ENCODE assay signal across 16 cellular contexts in genomic region chr2:210007895-210008294, GRCh38. TPM values are rescaled to one million over a fixed set of nuclear protein-coding genes. Genes with fewer than 3 reads are reported as not detected.
DNase-seq lines count a peak whose midpoint lies in the region; ATAC-seq, FAIRE-seq and TF ChIP-seq lines count a peak whose summit lies in the region.
"Had no signal": no experiment of that assay in that cellular context is flagged by ENCODE, and none has a peak within 500 bp of the region (broad histone marks: within the 10 kb centered on the region; RNA-seq: fewer than 3 reads in every experiment).

No MANE protein-coding gene starts in this region.

- H3K9ac ChIP-seq in HepG2 (ENCODE audit: insufficient read depth, low read depth, low read length) (no peak overlapping the region), K562 (ENCODE audit: insufficient read depth in 1 of 2, low read depth in 2 of 2, low read length in 2 of 2) (no peak overlapping the region)

- H2AFZ ChIP-seq in HepG2 (ENCODE audit: low read length) (no peak overlapping the region), K562 (ENCODE audit: low read depth, low read length) (no peak overlapping the region)

- ATAC-seq in right lobe of liver = peak in 3 of 4 donors; percentile 34 to 64 (median 39)
- no peak for ATAC-seq in HepG2
- no peak for ATAC-seq in K562
- peak; percentile 83 for ATAC-seq in upper lobe of right lung
- ATAC-seq in HG03039 (IDR thresholded peaks at IDR 0.05; ENCODE audit: unreplicated experiment) = no peak
- ATAC-seq: gastroesophageal sphincter, HCT116 had no signal

- TF ChIP-seq POLR2A in right lobe of liver (IDR thresholded peaks at IDR 0.05) = no peak
- TF ChIP-seq POLR2A in HepG2 (IDR thresholded peaks at IDR 0.05; ENCODE audit: insufficient read depth in 1 of 2, low read depth in 2 of 2, low read length in 2 of 2) = no peak
- no peak for TF ChIP-seq POLR2A in K562 (conservative IDR thresholded peaks at IDR 0.05)

- in situ Hi-C loops in HepG2 (cut with HindIII; ENCODE audit: extremely low pct_ligation_motif_present, low pct_unique_long_range_greater_than_20kb) = no loop called here
- in situ Hi-C loops in K562 (cut with MboI) = loop anchor here (25.0 kb wide), 1 partner anchor 454 kb away; no protein-coding TSS in a partner anchor

- no peak for TF ChIP-seq RAD21 in HepG2 (CRISPR knock-in tag; IDR thresholded peaks at IDR 0.05)
- TF ChIP-seq RAD21 in K562 (CRISPR knock-in tag; conservative IDR thresholded peaks at IDR 0.05 in 1 of 2, IDR thresholded peaks at IDR 0.05 in 1 of 2) = no peak

- intact Hi-C loops in right lobe of liver (cut with DNase I) = no loop called here
- intact Hi-C loops in HepG2 (cut with micrococcal nuclease; ENCODE audit: unreplicated experiment) = no loop called here
- intact Hi-C loops in K562 (cut with micrococcal nuclease) = no loop called here
- intact Hi-C loops in upper lobe of right lung (cut with DNase I) = no loop called here

- H3K4me3 ChIP-seq in right lobe of liver (no peak overlapping the region), HepG2 (replicated peaks in 1 of 3; ENCODE audit: insufficient read depth in 1 of 3, low read depth in 2 of 3, low read length in 3 of 3) (no peak overlapping the region), K562 (no peak overlapping the region), upper lobe of right lung (no peak overlapping the region)
- H3K4me3 ChIP-seq: gastroesophageal sphincter, suprapubic skin had no signal

- TF ChIP-seq EP300 in HepG2 (IDR thresholded peaks at IDR 0.05; ENCODE audit: low read depth in 2 of 2, low read length in 2 of 2) = no peak
- no peak for TF ChIP-seq EP300 in HepG2 (CRISPR knock-in tag; IDR thresholded peaks at IDR 0.05; ENCODE audit: borderline replicate concordance)
- no peak for TF ChIP-seq EP300 in K562 (IDR thresholded peaks at IDR 0.05; ENCODE audit: low read length)

- H3K4me1 ChIP-seq in right lobe of liver (peaks cover 0 to 17% (median 1%) of the 10 kb centered on the region in 4 donors), HepG2 (ENCODE audit: insufficient read depth, low read length) (peaks cover 48% of the 10 kb centered on the region), K562 (replicated peaks in 1 of 2; ENCODE audit: control insufficient read depth in 2 of 2, insufficient read depth in 2 of 2, low read length in 2 of 2) (peaks cover 0 to 11% of the 10 kb centered on the region in 2 experiments; a peak in 2 of 5 replicates), upper lobe of right lung (peaks cover 28% of the 10 kb centered on the region)

- H3K79me2 ChIP-seq in HepG2 (ENCODE audit: insufficient read depth, low read length) (peaks cover 92% of the 10 kb centered on the region), K562 (ENCODE audit: control insufficient read depth, insufficient read depth, low read length) (peaks cover 97% of the 10 kb centered on the region)

- no peaks in the 10 kb centered on the region for H3K9me1 ChIP-seq in K562 (ENCODE audit: control insufficient read depth, insufficient read depth, low read length)

- no peak for DNase-seq in right lobe of liver
- DNase-seq in HepG2 (ENCODE audit: low spot score) = no peak
- no peak for DNase-seq in K562 (ENCODE audit: extremely low read depth in 1 of 4, low spot score in 3 of 4)
- peak; percentile 8 for DNase-seq in kidney tubule cell (ENCODE audit: low spot score)
- no peak for DNase-seq in upper lobe of right lung
- no peak for DNase-seq in midbrain (lab: John Stamatoyannopoulos, UW)
- no peak for DNase-seq in cerebellar cortex (ENCODE audit: low spot score)
- DNase-seq: activated naive CD4-positive, alpha-beta T cell; DMS 273 treated with DMSO at 0.1 percent for 48 hours; effector memory CD4-positive, alpha-beta T cell; NCI-H2081 treated with DMSO at 0.1 percent for 48 hours had no signal

- POLR2A ChIA-PET in HepG2 (lab: Yijun Ruan, JAX) (no interaction called here), K562 (lab: Yijun Ruan, JAX) (no interaction called here)

- H3K27me3 ChIP-seq in right lobe of liver (no peaks in the 10 kb centered on the region), HepG2 (ENCODE audit: control insufficient read depth in 1 of 2, insufficient read depth in 2 of 2, low read length in 2 of 2) (no peaks in the 10 kb centered on the region; a peak in 1 of 5 replicates), K562 (ENCODE audit: control insufficient read depth in 2 of 2, insufficient read depth in 2 of 2, low read length in 2 of 2) (no peaks in the 10 kb centered on the region), upper lobe of right lung (no peaks in the 10 kb centered on the region)
- H3K27me3 ChIP-seq: gastroesophageal sphincter, suprapubic skin had no signal

- CTCF ChIA-PET in HepG2 (lab: Yijun Ruan, JAX; ENCODE audit: low intra/inter-chr PET ratio, low total read pairs) = no interaction called here
- CTCF ChIA-PET in K562 (lab: Yijun Ruan, JAX; ENCODE audit: low intra/inter-chr PET ratio) = interaction anchor here (0.6 kb wide), 1 partner anchor 65 kb away, joined by 4 read pairs; no protein-coding TSS in a partner anchor

- no peak for TF ChIP-seq CTCF in right lobe of liver (IDR thresholded peaks at IDR 0.05)
- TF ChIP-seq CTCF in HepG2 (CRISPR knock-in tag; IDR thresholded peaks at IDR 0.05) = no peak
- no peak for TF ChIP-seq CTCF in K562 (IDR thresholded peaks at IDR 0.05 in 2 of 3, conservative IDR thresholded peaks at IDR 0.05 in 1 of 3; ENCODE audit: insufficient read depth in 2 of 3, low read depth in 1 of 3, low read length in 3 of 3)
- TF ChIP-seq CTCF in upper lobe of right lung (IDR thresholded peaks at IDR 0.05) = no peak

- H3K4me2 ChIP-seq in HepG2 (ENCODE audit: low read depth, low read length) (no peak overlapping the region), K562 (ENCODE audit: insufficient read depth, low read length) (no peak overlapping the region)

- H4K20me1 ChIP-seq in HepG2 (ENCODE audit: insufficient read depth, low read length) = peaks cover 23% of the 10 kb centered on the region
- no peaks in the 10 kb centered on the region for H4K20me1 ChIP-seq in K562 (replicated peaks; ENCODE audit: control insufficient read depth, insufficient read depth, low read length)

- H3K9me3 ChIP-seq in right lobe of liver = no peaks in the 10 kb centered on the region
- no peaks in the 10 kb centered on the region for H3K9me3 ChIP-seq in HepG2 (ENCODE audit: low read length)
- no peaks in the 10 kb centered on the region for H3K9me3 ChIP-seq in K562 (replicated peaks; ENCODE audit: control insufficient read depth, insufficient read depth, low read depth, low read length)
- H3K9me3 ChIP-seq in upper lobe of right lung = no peaks in the 10 kb centered on the region
- H3K9me3 ChIP-seq: gastroesophageal sphincter, suprapubic skin had no signal

- 85% methylated on average over 2 of the region's 2 CpGs for WGBS in right lobe of liver (ENCODE audit: insufficient coverage, low coverage, low lambda C conversion rate, missing lambda C conversion rate)
- WGBS in HepG2 (ENCODE audit: low lambda C conversion rate) = 96% methylated on average over 2 of the region's 2 CpGs
- WGBS in K562 (ENCODE audit: insufficient coverage, low coverage, missing lambda C conversion rate) = 100% methylated on average over 2 of the region's 2 CpGs

- no TSS peak for BruUV-seq in HepG2 (replicated peaks; lab: Mats Ljungman, UMichigan)
- no TSS peak for BruUV-seq in K562 (replicated peaks; lab: Mats Ljungman, UMichigan)

- H3K36me3 ChIP-seq in right lobe of liver (no peaks in the 10 kb centered on the region), HepG2 (replicated peaks in 1 of 2; ENCODE audit: control insufficient read depth in 1 of 2, insufficient read depth in 2 of 2, low read length in 2 of 2) (peaks cover 4 to 30% of the 10 kb centered on the region in 2 experiments), K562 (ENCODE audit: control insufficient read depth, insufficient read depth, low read length) (peaks cover 85% of the 10 kb centered on the region), upper lobe of right lung (peaks cover 14% of the 10 kb centered on the region)
- H3K36me3 ChIP-seq: suprapubic skin had no signal

- FAIRE-seq in HepG2 (lab: Jason Lieb, UNC) (no peak), K562 (lab: Jason Lieb, UNC) (no peak)
- FAIRE-seq: islet of Langerhans had no signal

- H3K27ac ChIP-seq in right lobe of liver (no peak overlapping the region), HepG2 (ENCODE audit: extremely low read length, insufficient read depth, low read length) (no peak overlapping the region), K562 (ENCODE audit: extremely low read depth, low read depth, low read length) (no peak overlapping the region), upper lobe of right lung (no peak overlapping the region)
- H3K27ac ChIP-seq: gastroesophageal sphincter, suprapubic skin had no signal

RNA-seq across cellular contexts. Expression of gene RPE, which starts 5.5 kb away (rescaled TPM):
- total RNA-seq in right lobe of liver = 10 to 100 TPM; 21.8 to 39.9 (median 25.3) TPM
- 107 and 166 TPM in 2 replicates for total RNA-seq in HepG2 (2016; rRNA removed; fragmentation: Illumina TruSeq; extraction: Trizol)
- 20.8 and 22.3 TPM in 2 replicates for total RNA-seq in HepG2 (2016; cell fraction: cytosol; rRNA removed; fragmentation: Illumina TruSeq; extraction: Trizol; ENCODE audit: low read depth)
- total RNA-seq in HepG2 (2016; cell fraction: insoluble cytoplasmic fraction; rRNA removed; fragmentation: Illumina TruSeq; extraction: Trizol) = 106 and 176 TPM in 2 replicates
- 36.7 and 40.7 TPM in 2 replicates for total RNA-seq in HepG2 (2016; cell fraction: membrane; rRNA removed; fragmentation: Illumina TruSeq; extraction: Trizol)
- total RNA-seq in HepG2 (2016; cell fraction: nucleus; rRNA removed; fragmentation: Illumina TruSeq; extraction: Trizol) = 73.3 and 74.7 TPM in 2 replicates
- 57.4 and 72.3 TPM in 2 replicates for polyA plus RNA-seq in HepG2 (2011; rRNA removed)
- polyA plus RNA-seq in HepG2 (2011; cell fraction: cytosol; rRNA removed) = 102 and 104 TPM in 2 replicates
- polyA plus RNA-seq in HepG2 (2011; cell fraction: nucleus; rRNA removed) = 59.9 and 66.9 TPM in 2 replicates
- 49.0 and 56.7 TPM in 2 replicates for polyA plus RNA-seq in HepG2 (2012)
- polyA plus RNA-seq in HepG2 (2016; cell fraction: cytosol; fragmentation: Illumina TruSeq; extraction: Trizol; ENCODE audit: low read depth) = 8.1 and 8.6 TPM in 2 replicates
- polyA plus RNA-seq in HepG2 (2016; cell fraction: insoluble cytoplasmic fraction; fragmentation: Illumina TruSeq; extraction: Trizol; ENCODE audit: low read depth) = 128 and 145 TPM in 2 replicates
- polyA plus RNA-seq in HepG2 (2016; cell fraction: membrane; fragmentation: Illumina TruSeq; extraction: Trizol; ENCODE audit: low read depth) = 17.3 and 17.8 TPM in 2 replicates
- polyA plus RNA-seq in HepG2 (2016; cell fraction: nucleus; fragmentation: Illumina TruSeq; extraction: Trizol; ENCODE audit: insufficient read depth, low read depth) = 52.3 and 52.5 TPM in 2 replicates
- polyA minus RNA-seq in HepG2 (2011; rRNA and poly(A)+ RNA removed; ENCODE audit: low replicate concordance) = 139 and 168 TPM in 2 replicates
- polyA minus RNA-seq in HepG2 (2011; cell fraction: cytosol; rRNA and poly(A)+ RNA removed) = 60.4 and 61.1 TPM in 2 replicates
- polyA minus RNA-seq in HepG2 (2011; cell fraction: nucleus; rRNA and poly(A)+ RNA removed) = 117 and 157 TPM in 2 replicates
- 49.4 and 63.9 TPM in 2 replicates for total RNA-seq in K562 (2011; cell fraction: chromatin; rRNA removed; ENCODE audit: low replicate concordance)
- total RNA-seq in K562 (2011; cell fraction: nucleolus; rRNA removed) = 15.3 and 21.6 TPM in 2 replicates
- 31.8 and 49.1 TPM in 2 replicates for total RNA-seq in K562 (2011; cell fraction: nucleoplasm; rRNA removed)
- total RNA-seq in K562 (2014; rRNA removed) = 33.5 and 37.1 TPM in 2 replicates
- 53.4 and 54.3 TPM in 2 replicates for total RNA-seq in K562 (2014; rRNA removed; fragmentation: Illumina TruSeq; extraction: Trizol)
- 44.0 and 53.8 TPM in 2 replicates for total RNA-seq in K562 (2015; rRNA removed; fragmentation: Illumina TruSeq; extraction: Trizol)
- 47.7 and 49.5 TPM in 2 replicates for total RNA-seq in K562 (2021)
- 46.0 and 65.3 TPM in 2 replicates for polyA plus RNA-seq in K562 (2011; rRNA removed)
- polyA plus RNA-seq in K562 (2011; cell fraction: cytosol; rRNA removed) = 72.2 and 78.1 TPM in 2 replicates
- 56.4 and 68.4 TPM in 2 replicates for polyA plus RNA-seq in K562 (2011; cell fraction: nucleus; rRNA removed)
- polyA plus RNA-seq in K562 (2012) = 22.6 and 33.3 TPM in 2 replicates
- polyA plus RNA-seq in K562 (2014; fragmentation: Illumina TruSeq; extraction: Trizol) = 43.5 and 50.4 TPM in 2 replicates
- 10 to 100 TPM; 43.8 to 57.1 TPM for polyA plus RNA-seq in K562 (2014; fragmentation: Nextera tagmentation; extraction: Ambion mirVana)
- 39.9 and 41.8 TPM in 2 replicates for polyA plus RNA-seq in K562 (2014; rRNA removed)
- polyA minus RNA-seq in K562 (2011; rRNA and poly(A)+ RNA removed) = 86.5 and 102 TPM in 2 replicates
- 37.8 and 46.0 TPM in 2 replicates for polyA minus RNA-seq in K562 (2011; cell fraction: cytosol; rRNA and poly(A)+ RNA removed)
- polyA minus RNA-seq in K562 (2011; cell fraction: nucleus; rRNA and poly(A)+ RNA removed) = 37.6 and 56.8 TPM in 2 replicates
- 47.7 TPM for total RNA-seq in upper lobe of right lung

Comparison
In these comparisons a context has a peak if more than half of its experiments do, and no peak if none do; other contexts are left out.
1. ATAC-seq: peak in right lobe of liver (3 of 4) and upper lobe of right lung (single experiment); none in HepG2 (single experiment), K562 (single experiment) and HG03039 (single experiment).